In genomic region chr19:19670070-19670551, GRCh38 we compare ENCODE assay signal across 8 cellular contexts. TPM values are rescaled to one million over a fixed set of nuclear protein-coding genes. Genes with fewer than 3 reads are reported as not detected.
DNase-seq lines count a peak whose midpoint lies in the region; ATAC-seq and TF ChIP-seq lines count a peak whose summit lies in the region.
"Had no signal": no experiment of that assay in that cellular context is flagged by ENCODE, and none has a peak within 500 bp of the region (broad histone marks: within the 10 kb centered on the region; RNA-seq: fewer than 3 reads in every experiment).

No MANE protein-coding gene starts in this region.

- H3K27ac ChIP-seq in skin epidermis (peak overlapping the region in 10 of 21 experiments; percentile 89 to 99 (median 96)), brain microvascular endothelial cell (no peak overlapping the region)
- H3K27ac ChIP-seq: right atrium auricular region had no signal

- peak overlapping the region; percentile 89 for H3K4me3 Mint-ChIP-seq in WTC11

- H3K27ac Mint-ChIP-seq in WTC11 = peak overlapping the region; percentile 76

- no peaks in the 10 kb centered on the region for H3K27me3 ChIP-seq in HAP-1 (ENCODE audit: low read depth)
- no peaks in the 10 kb centered on the region for H3K27me3 ChIP-seq in brain microvascular endothelial cell (replicated peaks)
- H3K27me3 ChIP-seq: right atrium auricular region had no signal

- in situ Hi-C loops in HAP-1 (cut with MboI; ENCODE audit: low sequenced_read_pairs) = no loop called here
- in situ Hi-C loops in brain microvascular endothelial cell (cut with HindIII; ENCODE audit: low pct_ligation_motif_present, low sequenced_read_pairs) = no loop called here

- H3K9me3 Mint-ChIP-seq in WTC11 = no peaks in the 10 kb centered on the region

- peaks cover 19% of the 10 kb centered on the region for H3K36me3 ChIP-seq in HAP-1 (replicated peaks)
- H3K36me3 ChIP-seq in brain microvascular endothelial cell (replicated peaks) = no peaks in the 10 kb centered on the region
- H3K36me3 ChIP-seq: right atrium auricular region had no signal

- CTCF ChIA-PET in WTC11 (lab: Charles Lee) = interaction anchor here (1.3 to 4.0 kb wide), 4 partner anchors 26 to 191 kb away, joined by 3 to 25 read pairs (median 6); partner anchors contain the start of gene GMIP

- peaks cover 4% of the 10 kb centered on the region; the same call in 1 of the 2 replicates for H3K9me3 ChIP-seq in HAP-1
- H3K9me3 ChIP-seq: right atrium auricular region had no signal

- TF ChIP-seq CTCF in WTC11 (IDR thresholded peaks at IDR 0.05) (no peak), fibroblast of villous mesenchyme (IDR thresholded peaks at IDR 0.05; ENCODE audit: insufficient read depth, low read depth, low read length) (no peak), brain microvascular endothelial cell (IDR thresholded peaks at IDR 0.05; ENCODE audit: low read depth, low read length, missing control alignments) (no peak)

- DNase-seq in HAP-1 (ENCODE audit: low spot score in 2 of 2) (peak; percentile 9 to 25), WTC11 (ENCODE audit: low spot score) (peak; percentile 46), fibroblast of villous mesenchyme (ENCODE audit: low read depth) (no peak), brain microvascular endothelial cell (no peak), NCI-H2029 treated with DMSO at 0.1 percent for 48 hours (lab: John Stamatoyannopoulos, UW) (no peak)

- H3K4me1 ChIP-seq in HAP-1 = peaks cover 4% of the 10 kb centered on the region

- POLR2A ChIA-PET in WTC11 (lab: Charles Lee) = interaction anchor here (1.1 to 2.8 kb wide), 4 partner anchors 41 to 196 kb away, joined by 3 to 17 read pairs (median 8); partner anchors contain the start of genes ZNF14 and ZNF253

- ATAC-seq in WTC11 (peak; percentile 26), HG02840 (IDR thresholded peaks at IDR 0.05; ENCODE audit: low FRiP score, unreplicated experiment) (no peak)

- H3K4me1 Mint-ChIP-seq in WTC11 = peaks cover 21% of the 10 kb centered on the region

- H3K27me3 Mint-ChIP-seq in WTC11 (ENCODE audit: low read depth) = no peaks in the 10 kb centered on the region; the same call in 1 of the 2 replicates

- peak overlapping the region; percentile 96 for H3K4me3 ChIP-seq in HAP-1
- H3K4me3 ChIP-seq in fibroblast of villous mesenchyme (ENCODE audit: low read depth, low read length) = peak overlapping the region; percentile 84
- H3K4me3 ChIP-seq in skin epidermis = peak overlapping the region; percentile 84 to 99 (median 90)
- H3K4me3 ChIP-seq in brain microvascular endothelial cell (ENCODE audit: low read depth, low read length) = no peak overlapping the region

- H3K36me3 Mint-ChIP-seq in WTC11 = peaks cover 17% of the 10 kb centered on the region

TF ChIP-seq in WTC11, 78 proteins besides CTCF, POLR2A, EP300 and RAD21:
- TF ChIP-seq GTF2I (CRISPR knock-in tag; conservative IDR thresholded peaks at IDR 0.05) = peak; percentile 69; the same call in 1 of the 2 replicates
- peak; percentile 51; the same call in 1 of the 2 replicates for TF ChIP-seq TEAD1 (CRISPR knock-in tag; IDR thresholded peaks at IDR 0.05)
- TF ChIP-seq, protein P1, sequence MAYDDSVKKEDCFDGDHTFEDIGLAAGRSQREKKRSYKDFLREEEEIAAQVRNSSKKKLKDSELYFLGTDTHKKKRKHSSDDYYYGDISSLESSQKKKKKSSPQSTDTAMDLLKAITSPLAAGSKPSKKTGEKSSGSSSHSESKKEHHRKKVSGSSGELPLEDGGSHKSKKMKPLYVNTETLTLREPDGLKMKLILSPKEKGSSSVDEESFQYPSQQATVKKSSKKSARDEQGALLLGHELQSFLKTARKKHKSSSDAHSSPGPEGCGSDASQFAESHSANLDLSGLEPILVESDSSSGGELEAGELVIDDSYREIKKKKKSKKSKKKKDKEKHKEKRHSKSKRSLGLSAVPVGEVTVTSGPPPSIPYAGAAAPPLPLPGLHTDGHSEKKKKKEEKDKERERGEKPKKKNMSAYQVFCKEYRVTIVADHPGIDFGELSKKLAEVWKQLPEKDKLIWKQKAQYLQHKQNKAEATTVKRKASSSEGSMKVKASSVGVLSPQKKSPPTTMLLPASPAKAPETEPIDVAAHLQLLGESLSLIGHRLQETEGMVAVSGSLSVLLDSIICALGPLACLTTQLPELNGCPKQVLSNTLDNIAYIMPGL (CRISPR knock-in tag; IDR thresholded peaks at IDR 0.05) = no peak
- no peak for TF ChIP-seq ZNF317 (CRISPR knock-in tag; IDR thresholded peaks at IDR 0.05; ENCODE audit: borderline replicate concordance, low read depth)
- TF ChIP-seq ZNF423 (CRISPR knock-in tag; IDR thresholded peaks at IDR 0.05) = peak; percentile 30; the same call in 1 of the 2 replicates
- no peak for TF ChIP-seq TCF7 (CRISPR knock-in tag; IDR thresholded peaks at IDR 0.05; ENCODE audit: low read depth)
- TF ChIP-seq ZNF121 (CRISPR knock-in tag; IDR thresholded peaks at IDR 0.05) = peak; percentile 95
- no peak for TF ChIP-seq PRDM15 (CRISPR knock-in tag; IDR thresholded peaks at IDR 0.05)

RNA-seq across cellular contexts. Expression of gene ZNF101, which starts 1.5 kb away (rescaled TPM):
- 51.3 to 54.0 TPM (median 51.4 TPM) in 3 replicates for total RNA-seq in WTC11 (2021)
- total RNA-seq in fibroblast of villous mesenchyme = 5.5 and 5.6 TPM in 2 replicates

RNA-seq across cellular contexts. Expression of gene ATP13A1, which starts 6.6 kb away (rescaled TPM):
- total RNA-seq in WTC11 (2021) = 63.4 to 82.6 TPM (median 64.3 TPM) in 3 replicates
- 35.8 and 44.9 TPM in 2 replicates for total RNA-seq in fibroblast of villous mesenchyme

RNA-seq across cellular contexts. Expression of gene GMIP, which starts 26.7 kb away (rescaled TPM):
- total RNA-seq in WTC11 (2021) = 19.8 to 23.0 TPM (median 21.9 TPM) in 3 replicates
- total RNA-seq in fibroblast of villous mesenchyme = 5.6 and 6.8 TPM in 2 replicates

RNA-seq across cellular contexts. Expression of gene LPAR2, which starts 42.1 kb away (rescaled TPM):
- total RNA-seq in WTC11 (2021) (42.9 to 45.1 TPM (median 44.5 TPM) in 3 replicates), fibroblast of villous mesenchyme (0.86 and 0.97 TPM in 2 replicates)

RNA-seq across cellular contexts. Expression of gene PBX4, which starts 51.6 kb away (rescaled TPM):
- 3.2 to 4.5 TPM (median 3.5 TPM) in 3 replicates for total RNA-seq in WTC11 (2021)
- 0.64 and 1.7 TPM in 2 replicates for total RNA-seq in fibroblast of villous mesenchyme
- total RNA-seq: right atrium auricular region had no signal

Comparison
In these comparisons a context has a peak if more than half of its experiments do, and no peak if none do; other contexts are left out.
1. DNase-seq: peak in HAP-1 (2 of 2) and WTC11 (single experiment); none in fibroblast of villous mesenchyme (single experiment), brain microvascular endothelial cell (single experiment) and NCI-H2029 treated with DMSO at 0.1 percent for 48 hours (single experiment).